ENCODE assay signal across 18 cellular contexts in genomic region chr11:116404143-116404800, GRCh38.
"Had no signal": no experiment of that assay in that cellular context is flagged by ENCODE, and none has a peak within 500 bp of the region (broad histone marks: within the 10 kb centered on the region; RNA-seq: fewer than 3 reads in every experiment).

No MANE protein-coding gene starts in this region.

- H3K27ac Mint-ChIP-seq: natural killer cell, progenitor cell of endocrine pancreas had no signal

- H3K4me1 Mint-ChIP-seq: natural killer cell, neural crest cell had no signal

- H3K9me3 Mint-ChIP-seq: natural killer cell, neural crest cell had no signal

- H3K36me3 ChIP-seq: esophagus muscularis mucosa, gastrocnemius medialis, heart right ventricle, pancreas had no signal

- H3K9me3 ChIP-seq: esophagus muscularis mucosa, gastrocnemius medialis, heart right ventricle, pancreas had no signal

- DNase-seq: cortex of kidney; dorsolateral prefrontal cortex; effector CD8-positive, alpha-beta T cell; gastrocnemius medialis; heart right ventricle; hypothalamus; kidney glomerular epithelial cell; natural killer cell; nucleus accumbens; pancreas; right cardiac atrium; small intestine; stimulated activated CD4-positive, alpha-beta T cell treated with anti-CD3 and anti-CD28 coated beads, Interleukin-12 subunit alpha, Interleukin-12 subunit beta, amount 100 ng/mL, for 4 hours; stimulated activated naive CD4-positive, alpha-beta T cell had no signal

- H3K36me3 Mint-ChIP-seq: natural killer cell had no signal

- H3K4me3 ChIP-seq: dorsolateral prefrontal cortex, esophagus muscularis mucosa, gastrocnemius medialis, heart right ventricle, pancreas had no signal

- H3K4me1 ChIP-seq: esophagus muscularis mucosa, gastrocnemius medialis, heart right ventricle, pancreas had no signal

- ATAC-seq: gastrocnemius medialis, heart right ventricle, natural killer cell, pancreas, right cardiac atrium had no signal

- H3K4me3 Mint-ChIP-seq: natural killer cell, neural crest cell had no signal

- H3K27me3 ChIP-seq: esophagus muscularis mucosa, gastrocnemius medialis, pancreas had no signal

- H3K27ac ChIP-seq: dorsolateral prefrontal cortex, epithelial cell of prostate, esophagus muscularis mucosa, gastrocnemius medialis, heart right ventricle, pancreas had no signal
